Comparison of ENCODE assay signal across 1 cellular context in genomic region chr11:73288873-73289707, GRCh38.
TF ChIP-seq lines count a peak whose summit lies in the region.

No MANE protein-coding gene starts in this region.

TF ChIP-seq in HepG2, 621 proteins besides CTCF, POLR2A, EP300 and RAD21 (continued from another document and continues in another):
- TF ChIP-seq CSRNP2 (CRISPR knock-in tag; conservative IDR thresholded peaks at IDR 0.05; ENCODE audit: low read depth) (no peak), ZNF337 (CRISPR knock-in tag; IDR thresholded peaks at IDR 0.05; ENCODE audit: borderline replicate concordance, low read depth) (no peak), ZMAT5 (CRISPR knock-in tag; IDR thresholded peaks at IDR 0.05; ENCODE audit: borderline replicate concordance, low read depth) (no peak), SPEN (CRISPR knock-in tag; IDR thresholded peaks at IDR 0.05; ENCODE audit: low read depth) (no peak), MXD1 (CRISPR knock-in tag; IDR thresholded peaks at IDR 0.05) (no peak), MTA1 (CRISPR knock-in tag; IDR thresholded peaks at IDR 0.05; ENCODE audit: borderline replicate concordance) (no peak), BHLHE40 (IDR thresholded peaks at IDR 0.05; ENCODE audit: low read length) (no peak), ZNF253 (CRISPR knock-in tag; IDR thresholded peaks at IDR 0.05; ENCODE audit: borderline replicate concordance) (no peak), ZKSCAN8 (CRISPR knock-in tag; IDR thresholded peaks at IDR 0.05; ENCODE audit: borderline replicate concordance) (no peak), NBN (conservative IDR thresholded peaks at IDR 0.05) (no peak), POLR2AphosphoS5 (IDR thresholded peaks at IDR 0.05; ENCODE audit: low read depth, low read length) (no peak), CHD2 (IDR thresholded peaks at IDR 0.05; ENCODE audit: low read depth, low read length) (no peak), NR2F1 (CRISPR knock-in tag; IDR thresholded peaks at IDR 0.05) (0 out of 4 replicates have a peak, but pooled peaks of 1 of the 2 experiments have one; percentile 18), HMGA1 (CRISPR knock-in tag; conservative IDR thresholded peaks at IDR 0.05) (no peak), KAT7 (CRISPR knock-in tag; IDR thresholded peaks at IDR 0.05; ENCODE audit: borderline replicate concordance) (no peak), FOXA3 (CRISPR knock-in tag; IDR thresholded peaks at IDR 0.05) (0 out of 2 replicates have a peak, but pooled peaks have one; percentile 4), SYNCRIP (IDR thresholded peaks at IDR 0.05; ENCODE audit: insufficient read depth, low read depth, low read length) (no peak), ZNF510 (CRISPR knock-in tag; IDR thresholded peaks at IDR 0.05; ENCODE audit: low read depth) (no peak), YEATS2 (CRISPR knock-in tag; IDR thresholded peaks at IDR 0.05; ENCODE audit: borderline replicate concordance) (0 out of 2 replicates have a peak, but pooled peaks have one; percentile 27), MXI1 (IDR thresholded peaks at IDR 0.05; ENCODE audit: borderline replicate concordance, low read depth, low read length) (peak; percentile 43; the same call in 1 of the 3 replicates), MXD4 (CRISPR knock-in tag; IDR thresholded peaks at IDR 0.05) (peak; percentile 67; the same call in 1 of the 2 replicates), EED (CRISPR knock-in tag; IDR thresholded peaks at IDR 0.05) (no peak), THAP11 (CRISPR knock-in tag; IDR thresholded peaks at IDR 0.05) (no peak), ZNF597 (CRISPR knock-in tag; IDR thresholded peaks at IDR 0.05) (no peak), LBX2 (CRISPR knock-in tag; IDR thresholded peaks at IDR 0.05; ENCODE audit: borderline replicate concordance) (no peak), CC2D1A (CRISPR knock-in tag; IDR thresholded peaks at IDR 0.05) (no peak), ZFX (CRISPR knock-in tag; IDR thresholded peaks at IDR 0.05; ENCODE audit: low read depth) (peak; percentile 74), SIX4 (CRISPR knock-in tag; IDR thresholded peaks at IDR 0.05) (no peak), ZZZ3 (CRISPR knock-in tag; IDR thresholded peaks at IDR 0.05; ENCODE audit: borderline replicate concordance) (no peak), DRAP1 (CRISPR knock-in tag; IDR thresholded peaks at IDR 0.05) (no peak; the same call in 1 of the 2 replicates), KDM1A (CRISPR knock-in tag; IDR thresholded peaks at IDR 0.05) (no peak), TBX3 (IDR thresholded peaks at IDR 0.05; ENCODE audit: borderline replicate concordance) (peak; percentile 29; the same call in 1 of the 2 replicates), ARID5B (CRISPR knock-in tag; IDR thresholded peaks at IDR 0.05) (0 out of 2 replicates have a peak, but pooled peaks have one; percentile 41), HOXA7 (CRISPR knock-in tag; IDR thresholded peaks at IDR 0.05) (no peak), CENPT (CRISPR knock-in tag; IDR thresholded peaks at IDR 0.05; ENCODE audit: low read depth) (no peak), ZNF143 (CRISPR knock-in tag; IDR thresholded peaks at IDR 0.05) (no peak), HDAC1 (CRISPR knock-in tag; IDR thresholded peaks at IDR 0.05) (no peak), HOMEZ (CRISPR knock-in tag; IDR thresholded peaks at IDR 0.05; ENCODE audit: low read depth) (no peak), HNRNPK (IDR thresholded peaks at IDR 0.05; ENCODE audit: low read depth, low read length, poor library complexity, severe bottlenecking) (no peak), HMGXB4 (CRISPR knock-in tag; IDR thresholded peaks at IDR 0.05; ENCODE audit: borderline replicate concordance in 1 of 2, low read depth in 1 of 2) (peak; percentile 84 to 93), ZNF75D (CRISPR knock-in tag; IDR thresholded peaks at IDR 0.05; ENCODE audit: borderline replicate concordance) (no peak), PAX8 (CRISPR knock-in tag; IDR thresholded peaks at IDR 0.05; ENCODE audit: borderline replicate concordance) (0 out of 2 replicates have a peak, but pooled peaks have one; percentile 37), BCL6 (CRISPR knock-in tag; IDR thresholded peaks at IDR 0.05) (0 out of 2 replicates have a peak, but pooled peaks have one; percentile 9), AFF4 (CRISPR knock-in tag; IDR thresholded peaks at IDR 0.05) (no peak), NCOA2 (CRISPR knock-in tag; IDR thresholded peaks at IDR 0.05) (no peak), ZFP90 (CRISPR knock-in tag; IDR thresholded peaks at IDR 0.05; ENCODE audit: borderline replicate concordance) (no peak; the same call in 1 of the 2 replicates), ZNF414 (CRISPR knock-in tag; IDR thresholded peaks at IDR 0.05) (no peak), HOXA3 (CRISPR knock-in tag; IDR thresholded peaks at IDR 0.05) (peak; percentile 25; the same call in 1 of the 2 replicates), KLF11 (CRISPR knock-in tag; IDR thresholded peaks at IDR 0.05) (peak; percentile 34; the same call in 1 of the 2 replicates), HES4 (CRISPR knock-in tag; IDR thresholded peaks at IDR 0.05; ENCODE audit: borderline replicate concordance) (0 out of 2 replicates have a peak, but pooled peaks have one; percentile 36), FOXK2 (IDR thresholded peaks at IDR 0.05) (no peak), AGO2 (optimal IDR thresholded peaks at IDR 0.05; ENCODE audit: low read depth, low read length) (no peak), ZNF772 (CRISPR knock-in tag; IDR thresholded peaks at IDR 0.05) (peak; percentile 75; the same call in 1 of the 2 replicates), TSC22D2 (CRISPR knock-in tag; IDR thresholded peaks at IDR 0.05; ENCODE audit: borderline replicate concordance) (peak; percentile 15; the same call in 1 of the 2 replicates)
